Comparison of ENCODE assay signal across 19 cellular contexts in the genomic region with DNA sequence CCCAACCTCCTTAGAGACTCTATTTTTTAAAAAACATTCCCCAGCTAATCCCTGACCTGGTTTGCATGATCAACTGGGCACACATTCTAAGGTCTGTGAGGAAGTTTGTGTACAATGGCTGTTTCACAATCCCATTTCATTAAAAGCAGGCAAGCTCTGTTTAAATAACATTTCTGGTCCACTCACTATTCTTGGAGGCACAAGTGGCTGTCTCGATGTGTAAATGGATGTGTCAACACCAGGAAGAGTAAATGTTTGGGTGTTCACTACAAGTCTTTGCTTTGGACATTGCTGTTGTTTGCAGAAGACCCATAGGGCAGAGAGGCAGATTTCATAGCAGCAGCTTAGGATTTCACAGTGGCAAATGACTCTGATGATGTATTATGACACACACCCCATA.
DNase-seq lines count a peak whose midpoint lies in the region; ATAC-seq and TF ChIP-seq lines count a peak whose summit lies in the region.
"Had no signal": no experiment of that assay in that cellular context is flagged by ENCODE, and none has a peak within 500 bp of the region (broad histone marks: within the 10 kb centered on the region; RNA-seq: fewer than 3 reads in every experiment).

No MANE protein-coding gene starts in this region.

- peaks cover 3% of the 10 kb centered on the region for H3K27me3 Mint-ChIP-seq in activated naive CD4-positive, alpha-beta T cell treated with anti-CD3 and anti-CD28 coated beads for 36 hours (ENCODE audit: low read depth)
- H3K27me3 Mint-ChIP-seq: activated CD8-positive, alpha-beta T cell treated with anti-CD3 and anti-CD28 coated beads for 36 hours; stimulated activated naive B cell treated with anti-CD40 and anti-IgM and Interleukin-4, amounts not matched to agents 10 μg/mL and 1 μg/mL and 100 μg/mL, for 72 hours; type B pancreatic cell had no signal

- peak overlapping the region; percentile 59 for H4K5ac ChIP-seq in mesendoderm (ENCODE audit: low read length)

- H3K4me1 ChIP-seq in PC-3 (ENCODE audit: insufficient read depth, low read length) (peaks cover 6% of the 10 kb centered on the region), mesendoderm (ENCODE audit: control insufficient read depth, low read depth, low read length) (no peaks in the 10 kb centered on the region), heart left ventricle (peaks cover 0 to 4% (median 0%) of the 10 kb centered on the region in 12 donors)

- no peak overlapping the region for H2AFZ ChIP-seq in PC-3 (ENCODE audit: low read length)
- H2AFZ ChIP-seq: GM23338 had no signal

- no peak for TF ChIP-seq CTCF in PC-3 (conservative IDR thresholded peaks at IDR 0.05; ENCODE audit: low read depth, low read length)
- TF ChIP-seq CTCF in heart left ventricle (IDR thresholded peaks at IDR 0.05), result no peak

- no CpG with 5 or more reads among the region's 1 CpG for WGBS in mesendoderm (ENCODE audit: extremely low coverage, insufficient coverage, low lambda C conversion rate)
- WGBS in heart left ventricle, 4 donors, result 7 to 29% (median 25%) methylated on average over 1 of the region's 1 CpG

- H3K79me1 ChIP-seq in mesendoderm (ENCODE audit: low read length), result no peaks in the 10 kb centered on the region

- CTCF ChIA-PET in PC-3 (lab: Charles Lee), result no interaction called here
- CTCF ChIA-PET in activated naive CD4-positive, alpha-beta T cell treated with anti-CD3 and anti-CD28 coated beads for 36 hours (lab: Charles Lee), result no interaction called here

- ATAC-seq in PC-3 (peak; percentile 79), heart left ventricle (no peak)
- ATAC-seq: activated CD8-positive, alpha-beta T cell treated with anti-CD3 and anti-CD28 coated beads for 36 hours; GM23338; stimulated activated naive B cell treated with anti-CD40 and anti-IgM and Interleukin-4, amounts not matched to agents 10 μg/mL and 1 μg/mL and 100 μg/mL, for 72 hours had no signal

- H3K23ac ChIP-seq in mesendoderm (ENCODE audit: low read length), result no peak overlapping the region

- H3K4me3 ChIP-seq in PC-3 (ENCODE audit: low read length), result no peak overlapping the region
- no peak overlapping the region for H3K4me3 ChIP-seq in mesendoderm (ENCODE audit: low read length)
- H3K4me3 ChIP-seq in heart left ventricle, result no peak overlapping the region
- H3K4me3 ChIP-seq: GM23338, skin epidermis had no signal

- no peak overlapping the region for H2AK5ac ChIP-seq in mesendoderm (ENCODE audit: low read length)

- no TSS peak for BruUV-seq in PC-3 (replicated peaks; lab: Mats Ljungman, UMichigan)

- H3K36me3 Mint-ChIP-seq in activated naive CD4-positive, alpha-beta T cell treated with anti-CD3 and anti-CD28 coated beads for 36 hours (ENCODE audit: low read depth), result no peaks in the 10 kb centered on the region
- H3K36me3 Mint-ChIP-seq: immature natural killer cell; stimulated activated naive B cell treated with anti-CD40 and anti-IgM and Interleukin-4, amounts not matched to agents 10 μg/mL and 1 μg/mL and 100 μg/mL, for 72 hours; type B pancreatic cell had no signal

- H3K9ac ChIP-seq in PC-3 (ENCODE audit: low read length) (no peak overlapping the region), mesendoderm (ENCODE audit: low read length) (no peak overlapping the region)

- H3F3A ChIP-seq in PC-3 (ENCODE audit: low read length, unreplicated experiment), result no peaks in the 10 kb centered on the region

- no peaks in the 10 kb centered on the region for H3K9me2 ChIP-seq in PC-3 (replicated peaks; ENCODE audit: low read length)

- H3K9me3 Mint-ChIP-seq in activated naive CD4-positive, alpha-beta T cell treated with anti-CD3 and anti-CD28 coated beads for 36 hours, result peaks cover 1% of the 10 kb centered on the region
- H3K9me3 Mint-ChIP-seq: activated CD8-positive, alpha-beta T cell treated with anti-CD3 and anti-CD28 coated beads for 36 hours; GM23338; stimulated activated naive B cell treated with anti-CD40 and anti-IgM and Interleukin-4, amounts not matched to agents 10 μg/mL and 1 μg/mL and 100 μg/mL, for 72 hours; type B pancreatic cell had no signal

- no peak overlapping the region for H3K4me3 Mint-ChIP-seq in activated naive CD4-positive, alpha-beta T cell treated with anti-CD3 and anti-CD28 coated beads for 36 hours
- H3K4me3 Mint-ChIP-seq: activated CD8-positive, alpha-beta T cell treated with anti-CD3 and anti-CD28 coated beads for 36 hours; B cell; GM23338; immature natural killer cell; stimulated activated naive B cell treated with anti-CD40 and anti-IgM and Interleukin-4, amounts not matched to agents 10 μg/mL and 1 μg/mL and 100 μg/mL, for 72 hours; type B pancreatic cell had no signal

- DNase-seq in DMS53 (lab: John Stamatoyannopoulos, UW), result peak; percentile 98
- peak; percentile 85 for DNase-seq in NCI-H146 (lab: John Stamatoyannopoulos, UW)
- DNase-seq in PC-3, result peak; percentile 42
- DNase-seq in mesendoderm, result no peak
- no peak for DNase-seq in activated naive CD4-positive, alpha-beta T cell treated with anti-CD3 and anti-CD28 coated beads for 36 hours
- DNase-seq in HUDEP-2 (lab: John Stamatoyannopoulos, UW; ENCODE audit: unreplicated experiment in 76 of 76), result no peak
- no peak for DNase-seq in heart left ventricle
- no peak for DNase-seq in C1 segment of cervical spinal cord (lab: John Stamatoyannopoulos, UW)
- DNase-seq: activated CD8-positive, alpha-beta T cell treated with anti-CD3 and anti-CD28 coated beads for 36 hours; amygdala; DND-41; immature natural killer cell; NCI-H1105; occipital lobe; stimulated activated naive B cell treated with anti-CD40 and anti-IgM and Interleukin-4, amounts not matched to agents 10 μg/mL and 1 μg/mL and 100 μg/mL, for 72 hours had no signal

- no peak overlapping the region for H3K27ac Mint-ChIP-seq in activated naive CD4-positive, alpha-beta T cell treated with anti-CD3 and anti-CD28 coated beads for 36 hours
- H3K27ac Mint-ChIP-seq: activated CD8-positive, alpha-beta T cell treated with anti-CD3 and anti-CD28 coated beads for 36 hours; B cell; GM23338; immature natural killer cell; stimulated activated naive B cell treated with anti-CD40 and anti-IgM and Interleukin-4, amounts not matched to agents 10 μg/mL and 1 μg/mL and 100 μg/mL, for 72 hours; type B pancreatic cell had no signal

- no peaks in the 10 kb centered on the region for H3K9me3 ChIP-seq in PC-3 (ENCODE audit: low read length)
- peaks cover 0 to 2% (median 0%) of the 10 kb centered on the region in 12 donors for H3K9me3 ChIP-seq in heart left ventricle

- H3K36me3 ChIP-seq in PC-3 (ENCODE audit: low read depth, low read length) (no peaks in the 10 kb centered on the region), mesendoderm (ENCODE audit: control insufficient read depth, insufficient read depth, low read length) (no peaks in the 10 kb centered on the region), heart left ventricle (no peaks in the 10 kb centered on the region)

- H3K79me2 ChIP-seq in PC-3 (ENCODE audit: low read length) (no peaks in the 10 kb centered on the region), mesendoderm (ENCODE audit: control insufficient read depth, insufficient read depth, low read length) (no peaks in the 10 kb centered on the region)

- no peak overlapping the region for H2BK15ac ChIP-seq in mesendoderm (replicated peaks; ENCODE audit: low read depth)

- no peak overlapping the region for H3K27ac ChIP-seq in PC-3 (ENCODE audit: low read length)
- H3K27ac ChIP-seq in mesendoderm (ENCODE audit: low read depth, low read length), result no peak overlapping the region
- H3K27ac ChIP-seq in heart left ventricle, result no peak overlapping the region
- H3K27ac ChIP-seq: skin epidermis had no signal

- H2BK120ac ChIP-seq in mesendoderm (ENCODE audit: low read depth, low read length), result no peak overlapping the region

- POLR2A ChIA-PET in PC-3 (lab: Charles Lee; ENCODE audit: unreplicated experiment), result interaction anchor here (0.6 kb wide), 1 partner anchor 29 kb away, joined by 4 read pairs; no protein-coding TSS in a partner anchor

- no peak overlapping the region for H3K56ac ChIP-seq in mesendoderm (ENCODE audit: low read length)

- H3K4me2 ChIP-seq in PC-3 (ENCODE audit: low read length) (no peak overlapping the region), mesendoderm (ENCODE audit: low read length) (no peak overlapping the region)
- H3K4me2 ChIP-seq: GM23338 had no signal

- no peak overlapping the region for H4K8ac ChIP-seq in mesendoderm (ENCODE audit: low read depth, low read length)

- H3K27me3 ChIP-seq in PC-3 (ENCODE audit: low read length) (no peaks in the 10 kb centered on the region), mesendoderm (ENCODE audit: insufficient read depth, low read length, poor library complexity) (no peaks in the 10 kb centered on the region), heart left ventricle (no peaks in the 10 kb centered on the region)

- no peak overlapping the region for H2BK5ac ChIP-seq in mesendoderm (ENCODE audit: low read length)

- H3K18ac ChIP-seq in mesendoderm (ENCODE audit: low read length), result no peak overlapping the region

- peak overlapping the region; percentile 16 for H3K4ac ChIP-seq in mesendoderm (ENCODE audit: low read depth, low read length)

- no peaks in the 10 kb centered on the region for H3K4me1 Mint-ChIP-seq in activated naive CD4-positive, alpha-beta T cell treated with anti-CD3 and anti-CD28 coated beads for 36 hours (ENCODE audit: low read depth)
- H3K4me1 Mint-ChIP-seq: B cell; GM23338; immature natural killer cell; stimulated activated naive B cell treated with anti-CD40 and anti-IgM and Interleukin-4, amounts not matched to agents 10 μg/mL and 1 μg/mL and 100 μg/mL, for 72 hours had no signal

- TF ChIP-seq POLR2A in heart left ventricle (IDR thresholded peaks at IDR 0.05), result no peak

- no peaks in the 10 kb centered on the region for H4K20me1 ChIP-seq in PC-3 (ENCODE audit: low read length)

- intact Hi-C loops in PC-3 (cut with micrococcal nuclease) (no loop called here), heart left ventricle (cut with DNase I) (no loop called here)
- intact Hi-C loops in activated naive CD4-positive, alpha-beta T cell treated with anti-CD3 and anti-CD28 coated beads for 36 hours (cut with micrococcal nuclease), result no loop called here

Comparison
In these comparisons a context has a peak if more than half of its experiments do, and no peak if none do; other contexts are left out.
1. DNase-seq: peak in DMS53 (single experiment), NCI-H146 (single experiment) and PC-3 (single experiment); none in mesendoderm (single experiment), activated naive CD4-positive, alpha-beta T cell treated with anti-CD3 and anti-CD28 coated beads for 36 hours (single experiment), HUDEP-2 (0 of 76), heart left ventricle (0 of 5) and C1 segment of cervical spinal cord (0 of 14).